19 cellular contexts compared by ENCODE assay signal in the genomic region with DNA sequence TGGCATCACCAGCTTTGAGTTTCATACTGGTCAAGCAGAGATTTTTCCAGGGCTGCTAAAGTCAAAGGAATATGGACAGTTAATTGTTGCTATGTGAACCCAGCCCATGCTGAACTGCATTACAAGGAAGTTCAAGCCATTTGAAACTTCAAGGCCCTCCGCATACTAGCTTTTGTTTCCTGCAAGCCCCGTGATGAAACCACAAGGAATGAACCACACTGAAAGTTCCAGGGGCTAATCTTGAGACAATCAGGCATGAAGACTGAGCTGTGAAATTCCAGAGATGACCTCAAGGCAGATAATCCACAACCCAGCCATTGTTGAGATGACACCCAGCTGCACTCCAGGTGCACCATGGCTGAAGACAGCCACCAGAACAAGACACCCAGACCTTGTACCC.
A peak's percentile ranks its signal among the peaks of the same experiment; 100 is the strongest.
DNase-seq lines count a peak whose midpoint lies in the region; ATAC-seq and TF ChIP-seq lines count a peak whose summit lies in the region.
"Had no signal": no experiment of that assay in that cellular context is flagged by ENCODE, and none has a peak within 500 bp of the region (broad histone marks: within the 10 kb centered on the region; RNA-seq: fewer than 3 reads in every experiment).

No MANE protein-coding gene starts in this region.

- no peak overlapping the region for H3K27ac ChIP-seq in BLaER1
- H3K27ac ChIP-seq in foreskin keratinocyte = no peak overlapping the region
- H3K27ac ChIP-seq: C4-2B, SJSA1, uterus had no signal

- H3K4me2 ChIP-seq in BLaER1 = peak overlapping the region; percentile 48

- ATAC-seq in foreskin keratinocyte = no peak
- ATAC-seq: activated CD8-positive, alpha-beta memory T cell treated with anti-CD3 and anti-CD28 coated beads, Interleukin-2, amount 10 ng/mL, durations not matched to agents 7 days and 5 days; activated naive CD4-positive, alpha-beta T cell treated with anti-CD3 and anti-CD28 coated beads, Interleukin-2, amount 50 U/mL, for 72 hours; esophagus mucosa had no signal

- no peak for TF ChIP-seq CTCF in astrocyte of the spinal cord (IDR thresholded peaks at IDR 0.05; ENCODE audit: low read depth, low read length)
- TF ChIP-seq CTCF in mesothelial cell of epicardium (IDR thresholded peaks at IDR 0.05; ENCODE audit: unreplicated experiment) = no peak
- no peak for TF ChIP-seq CTCF in GM13977 (IDR thresholded peaks at IDR 0.05; ENCODE audit: extremely low read depth, insufficient read depth, missing control alignments)
- TF ChIP-seq CTCF in foreskin keratinocyte (conservative IDR thresholded peaks at IDR 0.05) = no peak

- no peak overlapping the region for H3K4me3 ChIP-seq in BLaER1
- no peak overlapping the region for H3K4me3 ChIP-seq in Jurkat, Clone E6-1 (ENCODE audit: low read length)
- no peak overlapping the region for H3K4me3 ChIP-seq in astrocyte of the spinal cord (ENCODE audit: low read depth, low read length)
- H3K4me3 ChIP-seq: SJSA1, uterus had no signal

- DNase-seq in Jurkat, Clone E6-1 (ENCODE audit: low read depth, low spot score) = peak; percentile 21
- DNase-seq in astrocyte of the spinal cord (ENCODE audit: low read depth, low spot score) (peak; percentile 45), mesothelial cell of epicardium (ENCODE audit: low spot score in 2 of 2, unreplicated experiment in 2 of 2) (no peak), NCI-H1048 (lab: John Stamatoyannopoulos, UW) (no peak), GM13977 (ENCODE audit: low spot score) (no peak), foreskin keratinocyte (no peak)
- DNase-seq in central memory CD4-positive, alpha-beta T cell = no peak
- DNase-seq: activated CD8-positive, alpha-beta memory T cell treated with anti-CD3 and anti-CD28 coated beads, Interleukin-2, amount 10 ng/mL, durations not matched to agents 7 days and 5 days; midbrain; NCI-H146; NCI-H748 treated with DMSO at 0.1 percent for 48 hours; stimulated activated CD4-positive, alpha-beta T cell treated with anti-CD3 and anti-CD28 coated beads, Interleukin-1b, Interleukin-23, amount 100 ng/mL, for 48 hours; uterus had no signal

- no peaks in the 10 kb centered on the region for H3K36me3 ChIP-seq in BLaER1
- H3K36me3 ChIP-seq: SJSA1, uterus had no signal

- no peaks in the 10 kb centered on the region for H3K27me3 ChIP-seq in BLaER1
- H3K27me3 ChIP-seq in foreskin keratinocyte = no peaks in the 10 kb centered on the region
- H3K27me3 ChIP-seq: SJSA1, uterus had no signal

- H3K9ac ChIP-seq in BLaER1 = no peak overlapping the region

- no peaks in the 10 kb centered on the region for H3K9me3 ChIP-seq in BLaER1
- H3K9me3 ChIP-seq: SJSA1, uterus had no signal

- H3K27ac Mint-ChIP-seq in mesothelial cell of epicardium = peak overlapping the region; percentile 41
- H3K27ac Mint-ChIP-seq: activated CD8-positive, alpha-beta memory T cell treated with anti-CD3 and anti-CD28 coated beads, Interleukin-2, amount 10 ng/mL, durations not matched to agents 7 days and 5 days; activated naive CD4-positive, alpha-beta T cell treated with anti-CD3 and anti-CD28 coated beads, Interleukin-2, amount 50 U/mL, for 72 hours; progenitor cell of endocrine pancreas had no signal

- no peaks in the 10 kb centered on the region for H4K20me1 ChIP-seq in BLaER1

- no peaks in the 10 kb centered on the region for H3K9me3 Mint-ChIP-seq in mesothelial cell of epicardium
- H3K9me3 Mint-ChIP-seq: activated naive CD4-positive, alpha-beta T cell treated with anti-CD3 and anti-CD28 coated beads, Interleukin-2, amount 50 U/mL, for 72 hours had no signal

- H3K4me1 Mint-ChIP-seq in mesothelial cell of epicardium = peaks cover 11% of the 10 kb centered on the region
- H3K4me1 Mint-ChIP-seq: activated CD8-positive, alpha-beta memory T cell treated with anti-CD3 and anti-CD28 coated beads, Interleukin-2, amount 10 ng/mL, durations not matched to agents 7 days and 5 days had no signal

- peaks cover 9% of the 10 kb centered on the region for H3K4me1 ChIP-seq in BLaER1
- no peaks in the 10 kb centered on the region for H3K4me1 ChIP-seq in foreskin keratinocyte

- H3K36me3 Mint-ChIP-seq in mesothelial cell of epicardium = peaks cover 6% of the 10 kb centered on the region
- H3K36me3 Mint-ChIP-seq: activated CD8-positive, alpha-beta memory T cell treated with anti-CD3 and anti-CD28 coated beads, Interleukin-2, amount 10 ng/mL, durations not matched to agents 7 days and 5 days; activated naive CD4-positive, alpha-beta T cell treated with anti-CD3 and anti-CD28 coated beads, Interleukin-2, amount 50 U/mL, for 72 hours had no signal

- no peak overlapping the region for H3K4me3 Mint-ChIP-seq in mesothelial cell of epicardium
- H3K4me3 Mint-ChIP-seq: activated CD8-positive, alpha-beta memory T cell treated with anti-CD3 and anti-CD28 coated beads, Interleukin-2, amount 10 ng/mL, durations not matched to agents 7 days and 5 days had no signal

- H3K27me3 Mint-ChIP-seq in mesothelial cell of epicardium (ENCODE audit: low read depth) = no peaks in the 10 kb centered on the region
- H3K27me3 Mint-ChIP-seq: progenitor cell of endocrine pancreas had no signal

- in situ Hi-C loops in astrocyte of the spinal cord (cut with HindIII; ENCODE audit: low sequenced_read_pairs) = no loop called here
- in situ Hi-C loops in GM13977 (cut with MboI; ENCODE audit: low pct_unique_long_range_greater_than_20kb, low sequenced_read_pairs, unreplicated experiment) = no loop called here

Comparison
In these comparisons a context has a peak if more than half of its experiments do, and no peak if none do; other contexts are left out.
1. DNase-seq: peak in Jurkat, Clone E6-1 (single experiment) and astrocyte of the spinal cord (single experiment); none in mesothelial cell of epicardium (0 of 2), central memory CD4-positive, alpha-beta T cell (single experiment), NCI-H1048 (single experiment), GM13977 (single experiment) and foreskin keratinocyte (0 of 2).